14 cellular contexts compared by ENCODE assay signal in the genomic region with DNA sequence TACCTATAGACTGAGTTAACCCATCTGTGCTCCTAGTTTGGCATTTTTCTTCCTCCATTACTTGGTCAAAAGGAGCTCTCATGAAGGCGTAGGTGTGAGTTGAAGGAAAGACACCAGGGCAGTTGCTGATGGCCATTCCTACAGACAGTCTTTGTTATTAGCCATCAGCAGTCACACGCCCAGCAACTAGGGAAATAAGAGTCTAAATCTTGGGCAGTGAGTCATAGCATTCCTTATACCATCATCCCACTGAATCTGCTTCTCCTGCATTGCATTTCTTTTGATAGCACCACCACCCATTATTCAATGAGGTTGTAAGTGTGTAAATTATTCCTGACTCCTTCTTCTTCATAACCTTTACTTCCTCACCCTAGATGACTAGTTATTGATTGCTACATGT.
A peak's percentile ranks its signal among the peaks of the same experiment; 100 is the strongest.
DNase-seq lines count a peak whose midpoint lies in the region; ATAC-seq and TF ChIP-seq lines count a peak whose summit lies in the region.
"Had no signal": no experiment of that assay in that cellular context is flagged by ENCODE, and none has a peak within 500 bp of the region (broad histone marks: within the 10 kb centered on the region; RNA-seq: fewer than 3 reads in every experiment).

No MANE protein-coding gene starts in this region.

- TF ChIP-seq CTCF in AG10803 (conservative IDR thresholded peaks at IDR 0.05; ENCODE audit: low read length): no peak
- no peak for TF ChIP-seq CTCF in cardiac fibroblast (IDR thresholded peaks at IDR 0.05; ENCODE audit: low read depth, low read length)

- DNase-seq in AG10803 (ENCODE audit: low read depth) (peak; percentile 89), LoVo (ENCODE audit: low spot score) (peak; percentile 13), cardiac fibroblast (ENCODE audit: low read depth in 2 of 2) (peak; percentile 21 to 48), myocyte (ENCODE audit: low read depth) (peak; percentile 81), DMS53 (lab: John Stamatoyannopoulos, UW) (no peak), midbrain (lab: John Stamatoyannopoulos, UW) (no peak)
- DNase-seq: activated CD8-positive, alpha-beta memory T cell treated with anti-CD3 and anti-CD28 coated beads for 24 hours; activated naive CD4-positive, alpha-beta T cell treated with Interleukin-2 at 50 U/mL for 16 hours; NCI-H187; pancreas; SHP77 treated with DMSO at 0.1 percent for 48 hours had no signal

- no peak for ATAC-seq in HG03378 (IDR thresholded peaks at IDR 0.05; ENCODE audit: unreplicated experiment)
- ATAC-seq in HG02885 (IDR thresholded peaks at IDR 0.05; ENCODE audit: poor library complexity, unreplicated experiment): no peak
- ATAC-seq: pancreas had no signal

- no peak overlapping the region for H3K4me3 ChIP-seq in AG10803 (ENCODE audit: low read length)
- no peak overlapping the region for H3K4me3 ChIP-seq in cardiac fibroblast (replicated peaks in 1 of 2; ENCODE audit: low read depth in 2 of 2, low read length in 2 of 2)
- H3K4me3 ChIP-seq: BLaER1 treated with 17β-estradiol and CSF1 and Interleukin-3, amounts not matched to agents 10 nM and 100 nM; pancreas had no signal

Comparison
In these comparisons a context has a peak if more than half of its experiments do, and no peak if none do; other contexts are left out.
1. DNase-seq: peak in AG10803 (single experiment), LoVo (single experiment), cardiac fibroblast (2 of 2) and myocyte (single experiment); none in DMS53 (single experiment) and midbrain (single experiment).